ENCODE assay signal across 1 cellular context in the genomic region with DNA sequence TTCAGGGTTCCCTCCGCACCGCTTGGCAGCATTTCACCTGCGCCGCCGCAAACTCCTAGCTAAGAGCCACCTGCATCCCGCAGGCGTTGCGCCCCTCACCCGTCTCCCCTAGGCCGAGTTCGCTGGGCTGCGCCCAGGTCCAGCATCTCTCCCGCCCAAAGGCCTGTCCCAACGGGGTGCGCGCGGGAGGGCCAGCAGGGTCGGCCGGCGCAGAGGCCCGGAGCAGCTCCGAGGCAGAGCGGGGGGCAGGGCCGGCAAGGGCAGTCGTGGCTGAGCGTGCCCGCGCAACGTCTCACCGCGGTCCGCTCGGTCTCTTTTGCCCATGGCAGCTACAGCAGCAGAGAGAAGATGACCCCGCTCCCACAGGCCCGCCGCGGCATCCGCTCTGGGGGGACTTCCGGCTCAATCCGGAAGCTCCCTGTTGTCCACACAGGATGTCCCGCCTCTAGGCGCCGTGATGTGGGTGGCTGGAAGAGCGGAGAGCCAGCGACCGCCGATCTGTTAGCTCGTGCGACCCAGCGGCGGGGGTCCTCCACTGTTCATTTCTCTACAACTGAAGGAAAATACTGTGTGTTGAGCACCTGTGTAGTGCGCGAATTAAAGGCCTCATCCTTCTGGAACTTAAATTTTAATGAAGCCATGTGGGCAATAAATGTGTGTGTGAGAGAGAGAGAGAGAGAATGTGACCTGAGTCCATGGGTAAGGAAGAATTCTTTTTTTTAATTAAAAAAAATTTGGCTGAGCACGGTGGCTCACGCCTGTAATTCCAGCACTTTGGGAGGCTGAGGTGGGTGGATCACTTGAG.
A peak's percentile ranks its signal among the peaks of the same experiment; 100 is the strongest.
TF ChIP-seq lines count a peak whose summit lies in the region.

A gene (minus strand): TSS at position 387 of the 805 bp plus-strand sequence. CDS start 63 bp downstream, at position 324.

TF ChIP-seq in K562, 482 proteins besides CTCF, POLR2A, EP300 and RAD21 (continued from another document and continues in another):
- TF ChIP-seq, protein P1, sequence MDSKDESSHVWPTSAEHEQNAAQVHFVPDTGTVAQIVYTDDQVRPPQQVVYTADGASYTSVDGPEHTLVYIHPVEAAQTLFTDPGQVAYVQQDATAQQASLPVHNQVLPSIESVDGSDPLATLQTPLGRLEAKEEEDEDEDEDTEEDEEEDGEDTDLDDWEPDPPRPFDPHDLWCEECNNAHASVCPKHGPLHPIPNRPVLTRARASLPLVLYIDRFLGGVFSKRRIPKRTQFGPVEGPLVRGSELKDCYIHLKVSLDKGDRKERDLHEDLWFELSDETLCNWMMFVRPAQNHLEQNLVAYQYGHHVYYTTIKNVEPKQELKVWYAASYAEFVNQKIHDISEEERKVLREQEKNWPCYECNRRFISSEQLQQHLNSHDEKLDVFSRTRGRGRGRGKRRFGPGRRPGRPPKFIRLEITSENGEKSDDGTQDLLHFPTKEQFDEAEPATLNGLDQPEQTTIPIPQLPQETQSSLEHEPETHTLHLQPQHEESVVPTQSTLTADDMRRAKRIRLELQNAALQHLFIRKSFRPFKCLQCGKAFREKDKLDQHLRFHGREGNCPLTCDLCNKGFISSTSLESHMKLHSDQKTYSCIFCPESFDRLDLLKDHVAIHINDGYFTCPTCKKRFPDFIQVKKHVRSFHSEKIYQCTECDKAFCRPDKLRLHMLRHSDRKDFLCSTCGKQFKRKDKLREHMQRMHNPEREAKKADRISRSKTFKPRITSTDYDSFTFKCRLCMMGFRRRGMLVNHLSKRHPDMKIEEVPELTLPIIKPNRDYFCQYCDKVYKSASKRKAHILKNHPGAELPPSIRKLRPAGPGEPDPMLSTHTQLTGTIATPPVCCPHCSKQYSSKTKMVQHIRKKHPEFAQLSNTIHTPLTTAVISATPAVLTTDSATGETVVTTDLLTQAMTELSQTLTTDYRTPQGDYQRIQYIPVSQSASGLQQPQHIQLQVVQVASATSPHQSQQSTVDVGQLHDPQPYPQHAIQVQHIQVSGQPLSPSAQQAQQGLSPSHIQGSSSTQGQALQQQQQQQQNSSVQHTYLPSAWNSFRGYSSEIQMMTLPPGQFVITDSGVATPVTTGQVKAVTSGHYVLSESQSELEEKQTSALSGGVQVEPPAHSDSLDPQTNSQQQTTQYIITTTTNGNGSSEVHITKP (IDR thresholded peaks at IDR 0.05; ENCODE audit: partially characterized antibody) = peak; percentile 84
- no peak for TF ChIP-seq PCBP2 (IDR thresholded peaks at IDR 0.05; ENCODE audit: low read depth, low read length, poor library complexity, severe bottlenecking)
- 0 out of 2 replicates have a peak, but pooled peaks have one; percentile 17 for TF ChIP-seq SOX6 (IDR thresholded peaks at IDR 0.05)
- TF ChIP-seq, protein P2, sequence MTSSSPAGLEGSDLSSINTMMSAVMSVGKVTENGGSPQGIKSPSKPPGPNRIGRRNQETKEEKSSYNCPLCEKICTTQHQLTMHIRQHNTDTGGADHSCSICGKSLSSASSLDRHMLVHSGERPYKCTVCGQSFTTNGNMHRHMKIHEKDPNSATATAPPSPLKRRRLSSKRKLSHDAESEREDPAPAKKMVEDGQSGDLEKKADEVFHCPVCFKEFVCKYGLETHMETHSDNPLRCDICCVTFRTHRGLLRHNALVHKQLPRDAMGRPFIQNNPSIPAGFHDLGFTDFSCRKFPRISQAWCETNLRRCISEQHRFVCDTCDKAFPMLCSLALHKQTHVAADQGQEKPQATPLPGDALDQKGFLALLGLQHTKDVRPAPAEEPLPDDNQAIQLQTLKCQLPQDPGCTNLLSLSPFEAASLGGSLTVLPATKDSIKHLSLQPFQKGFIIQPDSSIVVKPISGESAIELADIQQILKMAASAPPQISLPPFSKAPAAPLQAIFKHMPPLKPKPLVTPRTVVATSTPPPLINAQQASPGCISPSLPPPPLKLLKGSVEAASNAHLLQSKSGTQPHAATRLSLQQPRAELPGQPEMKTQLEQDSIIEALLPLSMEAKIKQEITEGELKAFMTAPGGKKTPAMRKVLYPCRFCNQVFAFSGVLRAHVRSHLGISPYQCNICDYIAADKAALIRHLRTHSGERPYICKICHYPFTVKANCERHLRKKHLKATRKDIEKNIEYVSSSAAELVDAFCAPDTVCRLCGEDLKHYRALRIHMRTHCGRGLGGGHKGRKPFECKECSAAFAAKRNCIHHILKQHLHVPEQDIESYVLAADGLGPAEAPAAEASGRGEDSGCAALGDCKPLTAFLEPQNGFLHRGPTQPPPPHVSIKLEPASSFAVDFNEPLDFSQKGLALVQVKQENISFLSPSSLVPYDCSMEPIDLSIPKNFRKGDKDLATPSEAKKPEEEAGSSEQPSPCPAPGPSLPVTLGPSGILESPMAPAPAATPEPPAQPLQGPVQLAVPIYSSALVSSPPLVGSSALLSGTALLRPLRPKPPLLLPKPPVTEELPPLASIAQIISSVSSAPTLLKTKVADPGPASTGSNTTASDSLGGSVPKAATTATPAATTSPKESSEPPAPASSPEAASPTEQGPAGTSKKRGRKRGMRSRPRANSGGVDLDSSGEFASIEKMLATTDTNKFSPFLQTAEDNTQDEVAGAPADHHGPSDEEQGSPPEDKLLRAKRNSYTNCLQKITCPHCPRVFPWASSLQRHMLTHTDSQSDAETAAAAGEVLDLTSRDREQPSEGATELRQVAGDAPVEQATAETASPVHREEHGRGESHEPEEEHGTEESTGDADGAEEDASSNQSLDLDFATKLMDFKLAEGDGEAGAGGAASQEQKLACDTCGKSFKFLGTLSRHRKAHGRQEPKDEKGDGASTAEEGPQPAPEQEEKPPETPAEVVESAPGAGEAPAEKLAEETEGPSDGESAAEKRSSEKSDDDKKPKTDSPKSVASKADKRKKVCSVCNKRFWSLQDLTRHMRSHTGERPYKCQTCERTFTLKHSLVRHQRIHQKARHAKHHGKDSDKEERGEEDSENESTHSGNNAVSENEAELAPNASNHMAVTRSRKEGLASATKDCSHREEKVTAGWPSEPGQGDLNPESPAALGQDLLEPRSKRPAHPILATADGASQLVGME (CRISPR knock-in tag; IDR thresholded peaks at IDR 0.05) = no peak
- no peak for TF ChIP-seq SRSF3 (IDR thresholded peaks at IDR 0.05; ENCODE audit: insufficient read depth, low read length)
- no peak for TF ChIP-seq XRCC4 (IDR thresholded peaks at IDR 0.05; ENCODE audit: extremely low read depth, insufficient read depth, insufficient read length)
- no peak for TF ChIP-seq STAT5A (IDR thresholded peaks at IDR 0.05; ENCODE audit: borderline replicate concordance, low read length)
- no peak for TF ChIP-seq MAFG (tag; conservative IDR thresholded peaks at IDR 0.05)
- no peak for TF ChIP-seq MCM7 (IDR thresholded peaks at IDR 0.05)
- TF ChIP-seq KLF6 (CRISPR knock-in tag; IDR thresholded peaks at IDR 0.05; ENCODE audit: borderline replicate concordance) = no peak
- TF ChIP-seq KDM4B (IDR thresholded peaks at IDR 0.05; ENCODE audit: borderline replicate concordance in 2 of 2, low read depth in 1 of 2) = peak in 1 of 2 experiments; percentile 82; a peak in 1 of 4 replicates
- no peak for TF ChIP-seq RBM15 (IDR thresholded peaks at IDR 0.05; ENCODE audit: insufficient read depth, low read length)
- no peak for TF ChIP-seq NFXL1 (CRISPR knock-in tag; IDR thresholded peaks at IDR 0.05)
- TF ChIP-seq HNRNPL (IDR thresholded peaks at IDR 0.05; ENCODE audit: low read depth, low read length) = no peak
- TF ChIP-seq, protein P3, sequence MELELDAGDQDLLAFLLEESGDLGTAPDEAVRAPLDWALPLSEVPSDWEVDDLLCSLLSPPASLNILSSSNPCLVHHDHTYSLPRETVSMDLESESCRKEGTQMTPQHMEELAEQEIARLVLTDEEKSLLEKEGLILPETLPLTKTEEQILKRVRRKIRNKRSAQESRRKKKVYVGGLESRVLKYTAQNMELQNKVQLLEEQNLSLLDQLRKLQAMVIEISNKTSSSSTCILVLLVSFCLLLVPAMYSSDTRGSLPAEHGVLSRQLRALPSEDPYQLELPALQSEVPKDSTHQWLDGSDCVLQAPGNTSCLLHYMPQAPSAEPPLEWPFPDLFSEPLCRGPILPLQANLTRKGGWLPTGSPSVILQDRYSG (tag; conservative IDR thresholded peaks at IDR 0.05; ENCODE audit: low read depth) = no peak
- TF ChIP-seq, protein P4, sequence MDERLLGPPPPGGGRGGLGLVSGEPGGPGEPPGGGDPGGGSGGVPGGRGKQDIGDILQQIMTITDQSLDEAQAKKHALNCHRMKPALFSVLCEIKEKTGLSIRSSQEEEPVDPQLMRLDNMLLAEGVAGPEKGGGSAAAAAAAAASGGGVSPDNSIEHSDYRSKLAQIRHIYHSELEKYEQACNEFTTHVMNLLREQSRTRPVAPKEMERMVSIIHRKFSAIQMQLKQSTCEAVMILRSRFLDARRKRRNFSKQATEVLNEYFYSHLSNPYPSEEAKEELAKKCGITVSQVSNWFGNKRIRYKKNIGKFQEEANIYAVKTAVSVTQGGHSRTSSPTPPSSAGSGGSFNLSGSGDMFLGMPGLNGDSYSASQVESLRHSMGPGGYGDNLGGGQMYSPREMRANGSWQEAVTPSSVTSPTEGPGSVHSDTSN (CRISPR knock-in tag; IDR thresholded peaks at IDR 0.05; ENCODE audit: low read depth) = no peak
- TF ChIP-seq, protein P4 (tag; conservative IDR thresholded peaks at IDR 0.05; ENCODE audit: low read depth) = no peak
- no peak for TF ChIP-seq SMC3 (conservative IDR thresholded peaks at IDR 0.05; ENCODE audit: insufficient read depth, low read depth, low read length)
- TF ChIP-seq HDAC6 (IDR thresholded peaks at IDR 0.05; ENCODE audit: low read depth, low read length) = no peak
- TF ChIP-seq GTF2A2 (tag; IDR thresholded peaks at IDR 0.05) = no peak
- TF ChIP-seq ZNF431 (CRISPR knock-in tag; IDR thresholded peaks at IDR 0.05) = peak; percentile 62; the same call in 1 of the 2 replicates
- TF ChIP-seq ETV6 (IDR thresholded peaks at IDR 0.05; ENCODE audit: borderline replicate concordance in 1 of 2, low read depth in 2 of 2, low read length in 1 of 2) = no peak
- no peak for TF ChIP-seq ETV6 (CRISPR knock-in tag; IDR thresholded peaks at IDR 0.05; ENCODE audit: borderline replicate concordance)
- TF ChIP-seq NCOR1 (IDR thresholded peaks at IDR 0.05) = no peak
- TF ChIP-seq JUND (IDR thresholded peaks at IDR 0.05; ENCODE audit: borderline replicate concordance, low read depth, low read length) = peak; percentile 7; the same call in 1 of the 2 replicates
- TF ChIP-seq JUND (tag; IDR thresholded peaks at IDR 0.05; ENCODE audit: borderline replicate concordance, low read depth, low read length) = no peak; the same call in 2 of the 3 replicates
- no peak for TF ChIP-seq ZNF785 (CRISPR knock-in tag; IDR thresholded peaks at IDR 0.05)
- TF ChIP-seq POLR3A (IDR thresholded peaks at IDR 0.05; ENCODE audit: borderline replicate concordance, extremely low read depth, insufficient read depth, insufficient read length) = no peak
- TF ChIP-seq CBFA2T3 (IDR thresholded peaks at IDR 0.05) = no peak
- TF ChIP-seq, protein P5, sequence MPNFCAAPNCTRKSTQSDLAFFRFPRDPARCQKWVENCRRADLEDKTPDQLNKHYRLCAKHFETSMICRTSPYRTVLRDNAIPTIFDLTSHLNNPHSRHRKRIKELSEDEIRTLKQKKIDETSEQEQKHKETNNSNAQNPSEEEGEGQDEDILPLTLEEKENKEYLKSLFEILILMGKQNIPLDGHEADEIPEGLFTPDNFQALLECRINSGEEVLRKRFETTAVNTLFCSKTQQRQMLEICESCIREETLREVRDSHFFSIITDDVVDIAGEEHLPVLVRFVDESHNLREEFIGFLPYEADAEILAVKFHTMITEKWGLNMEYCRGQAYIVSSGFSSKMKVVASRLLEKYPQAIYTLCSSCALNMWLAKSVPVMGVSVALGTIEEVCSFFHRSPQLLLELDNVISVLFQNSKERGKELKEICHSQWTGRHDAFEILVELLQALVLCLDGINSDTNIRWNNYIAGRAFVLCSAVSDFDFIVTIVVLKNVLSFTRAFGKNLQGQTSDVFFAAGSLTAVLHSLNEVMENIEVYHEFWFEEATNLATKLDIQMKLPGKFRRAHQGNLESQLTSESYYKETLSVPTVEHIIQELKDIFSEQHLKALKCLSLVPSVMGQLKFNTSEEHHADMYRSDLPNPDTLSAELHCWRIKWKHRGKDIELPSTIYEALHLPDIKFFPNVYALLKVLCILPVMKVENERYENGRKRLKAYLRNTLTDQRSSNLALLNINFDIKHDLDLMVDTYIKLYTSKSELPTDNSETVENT (CRISPR knock-in tag; IDR thresholded peaks at IDR 0.05) = no peak
- TF ChIP-seq HEY1 (CRISPR knock-in tag; IDR thresholded peaks at IDR 0.05; ENCODE audit: borderline replicate concordance) = no peak
- TF ChIP-seq, protein P6, sequence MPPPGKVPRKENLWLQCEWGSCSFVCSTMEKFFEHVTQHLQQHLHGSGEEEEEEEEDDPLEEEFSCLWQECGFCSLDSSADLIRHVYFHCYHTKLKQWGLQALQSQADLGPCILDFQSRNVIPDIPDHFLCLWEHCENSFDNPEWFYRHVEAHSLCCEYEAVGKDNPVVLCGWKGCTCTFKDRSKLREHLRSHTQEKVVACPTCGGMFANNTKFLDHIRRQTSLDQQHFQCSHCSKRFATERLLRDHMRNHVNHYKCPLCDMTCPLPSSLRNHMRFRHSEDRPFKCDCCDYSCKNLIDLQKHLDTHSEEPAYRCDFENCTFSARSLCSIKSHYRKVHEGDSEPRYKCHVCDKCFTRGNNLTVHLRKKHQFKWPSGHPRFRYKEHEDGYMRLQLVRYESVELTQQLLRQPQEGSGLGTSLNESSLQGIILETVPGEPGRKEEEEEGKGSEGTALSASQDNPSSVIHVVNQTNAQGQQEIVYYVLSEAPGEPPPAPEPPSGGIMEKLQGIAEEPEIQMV (tag; conservative IDR thresholded peaks at IDR 0.05; ENCODE audit: low read depth) = no peak
- no peak for TF ChIP-seq HDAC3 (IDR thresholded peaks at IDR 0.05; ENCODE audit: borderline replicate concordance, partially characterized antibody)
- TF ChIP-seq HLTF (IDR thresholded peaks at IDR 0.05) = no peak
- peak; percentile 75 for TF ChIP-seq PML (IDR thresholded peaks at IDR 0.05; ENCODE audit: low read length)
- TF ChIP-seq, protein P7, sequence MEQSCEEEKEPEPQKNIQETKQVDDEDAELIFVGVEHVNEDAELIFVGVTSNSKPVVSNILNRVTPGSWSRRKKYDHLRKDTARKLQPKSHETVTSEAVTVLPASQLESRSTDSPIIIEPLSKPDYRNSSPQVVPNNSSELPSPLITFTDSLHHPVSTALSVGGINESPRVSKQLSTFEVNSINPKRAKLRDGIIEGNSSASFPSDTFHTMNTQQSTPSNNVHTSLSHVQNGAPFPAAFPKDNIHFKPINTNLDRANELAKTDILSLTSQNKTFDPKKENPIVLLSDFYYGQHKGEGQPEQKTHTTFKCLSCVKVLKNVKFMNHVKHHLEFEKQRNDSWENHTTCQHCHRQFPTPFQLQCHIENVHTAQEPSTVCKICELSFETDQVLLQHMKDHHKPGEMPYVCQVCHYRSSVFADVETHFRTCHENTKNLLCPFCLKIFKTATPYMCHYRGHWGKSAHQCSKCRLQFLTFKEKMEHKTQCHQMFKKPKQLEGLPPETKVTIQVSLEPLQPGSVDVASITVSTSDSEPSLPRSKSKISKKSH (CRISPR knock-in tag; IDR thresholded peaks at IDR 0.05) = no peak
- no peak for TF ChIP-seq ZNF3 (CRISPR knock-in tag; IDR thresholded peaks at IDR 0.05)
